Comparison of ENCODE assay signal across 18 cellular contexts in genomic region chr17:1518410-1518809, GRCh38. TPM values are rescaled to one million over a fixed set of nuclear protein-coding genes. Genes with fewer than 3 reads are reported as not detected.
A peak's percentile ranks its signal among the peaks of the same experiment; 100 is the strongest.
DNase-seq lines count a peak whose midpoint lies in the region; ATAC-seq and TF ChIP-seq lines count a peak whose summit lies in the region.
"Had no signal": no experiment of that assay in that cellular context is flagged by ENCODE, and none has a peak within 500 bp of the region (broad histone marks: within the 10 kb centered on the region; RNA-seq: fewer than 3 reads in every experiment).

No MANE protein-coding gene starts in this region.

- no peak overlapping the region for H3K27ac Mint-ChIP-seq in T-helper 2 cell treated with Interferon-gamma antibody and Interleukin-4, amounts not matched to agents 5 μg/mL and 100 μg/mL, for 36 hours
- H3K27ac Mint-ChIP-seq in activated naive CD8-positive, alpha-beta T cell treated with anti-CD3 and anti-CD28 coated beads, Interleukin-2, amount 50 U/mL, for 24 hours: no peak overlapping the region
- H3K27ac Mint-ChIP-seq in neural progenitor cell: no peak overlapping the region

- DNase-seq in T-helper 2 cell treated with Interferon-gamma antibody and Interleukin-4, amounts not matched to agents 5 μg/mL and 100 μg/mL, for 36 hours (ENCODE audit: low spot score): no peak
- DNase-seq in T-helper 2 cell (no peak), Karpas-422 (no peak), neural progenitor cell (ENCODE audit: low spot score) (no peak), foreskin fibroblast (no peak), GM13976 (ENCODE audit: low spot score) (no peak), AG20443 (ENCODE audit: low spot score) (no peak)
- no peak for DNase-seq in activated naive CD8-positive, alpha-beta T cell treated with anti-CD3 and anti-CD28 coated beads, Interleukin-2, amount 50 U/mL, for 24 hours
- DNase-seq: central memory CD4-positive, alpha-beta T cell; DMS 273 treated with DMSO at 0.1 percent for 48 hours; heart right ventricle; left colon; NCI-H1417 treated with DMSO at 0.1 percent for 48 hours; NCI-H510A; Right ventricle myocardium superior; tibial artery had no signal

- no peaks in the 10 kb centered on the region for H3K9me2 ChIP-seq in Karpas-422 (replicated peaks; ENCODE audit: insufficient read depth, low read length)

- H3K27me3 Mint-ChIP-seq in T-helper 2 cell treated with Interferon-gamma antibody and Interleukin-4, amounts not matched to agents 5 μg/mL and 100 μg/mL, for 36 hours (ENCODE audit: low read depth): no peaks in the 10 kb centered on the region
- no peaks in the 10 kb centered on the region for H3K27me3 Mint-ChIP-seq in activated naive CD8-positive, alpha-beta T cell treated with anti-CD3 and anti-CD28 coated beads, Interleukin-2, amount 50 U/mL, for 24 hours
- no peaks in the 10 kb centered on the region for H3K27me3 Mint-ChIP-seq in neural progenitor cell (ENCODE audit: insufficient read depth, low read depth)

- TF ChIP-seq CTCF in neural progenitor cell (IDR thresholded peaks at IDR 0.05): no peak
- TF ChIP-seq CTCF in foreskin fibroblast (IDR thresholded peaks at IDR 0.05; ENCODE audit: low read depth, low read length): no peak
- no peak for TF ChIP-seq CTCF in GM13976 (IDR thresholded peaks at IDR 0.05; ENCODE audit: borderline replicate concordance, control extremely low read depth, extremely low read depth, insufficient read depth, missing control alignments)

- H3K4me3 ChIP-seq in Karpas-422 (ENCODE audit: low read length) (peak overlapping the region; percentile 89; the same call in 1 of the 2 replicates), neural progenitor cell (no peak overlapping the region), foreskin fibroblast (ENCODE audit: low read depth in 1 of 2, low read length in 2 of 2) (no peak overlapping the region)
- H3K4me3 ChIP-seq: tibial artery had no signal

- H3K9me3 Mint-ChIP-seq in T-helper 2 cell treated with Interferon-gamma antibody and Interleukin-4, amounts not matched to agents 5 μg/mL and 100 μg/mL, for 36 hours: no peaks in the 10 kb centered on the region
- H3K9me3 Mint-ChIP-seq in activated naive CD8-positive, alpha-beta T cell treated with anti-CD3 and anti-CD28 coated beads, Interleukin-2, amount 50 U/mL, for 24 hours: no peaks in the 10 kb centered on the region
- no peaks in the 10 kb centered on the region for H3K9me3 Mint-ChIP-seq in neural progenitor cell

- H3K9me3 ChIP-seq in Karpas-422 (ENCODE audit: low read length) (no peaks in the 10 kb centered on the region), neural progenitor cell (ENCODE audit: low read depth) (no peaks in the 10 kb centered on the region)
- H3K9me3 ChIP-seq: heart right ventricle, neutrophil, tibial artery had no signal

- H3K4me3 Mint-ChIP-seq in T-helper 2 cell treated with Interferon-gamma antibody and Interleukin-4, amounts not matched to agents 5 μg/mL and 100 μg/mL, for 36 hours: peak overlapping the region; percentile 92
- peak overlapping the region; percentile 86 for H3K4me3 Mint-ChIP-seq in activated naive CD8-positive, alpha-beta T cell treated with anti-CD3 and anti-CD28 coated beads, Interleukin-2, amount 50 U/mL, for 24 hours
- peak overlapping the region; percentile 89 for H3K4me3 Mint-ChIP-seq in neural progenitor cell

- no peak for ATAC-seq in activated naive CD8-positive, alpha-beta T cell treated with anti-CD3 and anti-CD28 coated beads, Interleukin-2, amount 50 U/mL, for 24 hours
- ATAC-seq: heart right ventricle, left colon had no signal

- in situ Hi-C loops in GM13976 (cut with MboI; ENCODE audit: low sequenced_read_pairs, unreplicated experiment): loop anchor here (10.0 kb wide), 1 partner anchor 164 kb away; no protein-coding TSS in a partner anchor

- peaks cover 20% of the 10 kb centered on the region for H3K4me1 Mint-ChIP-seq in T-helper 2 cell treated with Interferon-gamma antibody and Interleukin-4, amounts not matched to agents 5 μg/mL and 100 μg/mL, for 36 hours (ENCODE audit: low read depth)
- peaks cover 24% of the 10 kb centered on the region for H3K4me1 Mint-ChIP-seq in activated naive CD8-positive, alpha-beta T cell treated with anti-CD3 and anti-CD28 coated beads, Interleukin-2, amount 50 U/mL, for 24 hours
- peaks cover 15% of the 10 kb centered on the region for H3K4me1 Mint-ChIP-seq in neural progenitor cell

- H4K20me1 ChIP-seq in Karpas-422 (ENCODE audit: insufficient read depth, low read depth, low read length) (no peaks in the 10 kb centered on the region), neural progenitor cell (ENCODE audit: low read depth) (peaks cover 5% of the 10 kb centered on the region)

- H3K4me2 ChIP-seq in Karpas-422 (ENCODE audit: low read depth, low read length, poor library complexity, severe bottlenecking): peak overlapping the region; percentile 97
- H3K4me2 ChIP-seq in neural progenitor cell: no peak overlapping the region

- H3K79me2 ChIP-seq in Karpas-422 (ENCODE audit: low read length) (peaks cover 34% of the 10 kb centered on the region), neural progenitor cell (ENCODE audit: low read depth) (peaks cover 27% of the 10 kb centered on the region)

- H3F3A ChIP-seq in neural progenitor cell (ENCODE audit: low read depth): peaks cover 46% of the 10 kb centered on the region

- H3K9ac ChIP-seq in Karpas-422 (ENCODE audit: low read length) (peak overlapping the region; percentile 95; the same call in 1 of the 2 replicates), neural progenitor cell (no peak overlapping the region)

- H2AFZ ChIP-seq in Karpas-422 (ENCODE audit: low read length) (no peak overlapping the region), neural progenitor cell (replicated peaks) (no peak overlapping the region)

- H3K36me3 ChIP-seq in Karpas-422 (ENCODE audit: insufficient read depth, low read length) (no peaks in the 10 kb centered on the region), neural progenitor cell (no peaks in the 10 kb centered on the region)

- H3K27ac ChIP-seq in Karpas-422 (ENCODE audit: low read length) (no peak overlapping the region), neural progenitor cell (no peak overlapping the region)
- H3K27ac ChIP-seq: epithelial cell of prostate had no signal

- H3K4me1 ChIP-seq in Karpas-422 (ENCODE audit: low read length): peaks cover 20% of the 10 kb centered on the region
- peaks cover 12% of the 10 kb centered on the region for H3K4me1 ChIP-seq in neural progenitor cell

- H3K36me3 Mint-ChIP-seq in T-helper 2 cell treated with Interferon-gamma antibody and Interleukin-4, amounts not matched to agents 5 μg/mL and 100 μg/mL, for 36 hours (ENCODE audit: low read depth): peaks cover 15% of the 10 kb centered on the region
- H3K36me3 Mint-ChIP-seq in activated naive CD8-positive, alpha-beta T cell treated with anti-CD3 and anti-CD28 coated beads, Interleukin-2, amount 50 U/mL, for 24 hours (ENCODE audit: low read depth): peaks cover 6% of the 10 kb centered on the region
- H3K36me3 Mint-ChIP-seq in neural progenitor cell: peaks cover 8% of the 10 kb centered on the region

- H3K27me3 ChIP-seq in Karpas-422 (ENCODE audit: low read length): no peaks in the 10 kb centered on the region
- H3K27me3 ChIP-seq in neural progenitor cell: no peaks in the 10 kb centered on the region
- H3K27me3 ChIP-seq: heart right ventricle, neutrophil, tibial artery had no signal

RNA-seq across cellular contexts. Expression of gene INPP5K, which starts 2.0 kb away (rescaled TPM):
- total RNA-seq in Karpas-422 (2014; rRNA removed; shearing (Covaris generic); ENCODE audit: low replicate concordance): 61.7 and 102 TPM in 2 replicates
- 11.7 and 20.9 TPM in 2 replicates for total RNA-seq in neural progenitor cell (ENCODE audit: low replicate concordance)

RNA-seq across cellular contexts. Expression of gene MYO1C, which starts 25.9 kb away (rescaled TPM):
- total RNA-seq in Karpas-422 (2014; rRNA removed; shearing (Covaris generic); ENCODE audit: low replicate concordance): 14.7 and 20.5 TPM in 2 replicates
- 28.7 and 40.6 TPM in 2 replicates for total RNA-seq in neural progenitor cell (ENCODE audit: low replicate concordance)

RNA-seq across cellular contexts. Expression of gene PITPNA, which starts 44.2 kb away (rescaled TPM):
- total RNA-seq in Karpas-422 (2014; rRNA removed; shearing (Covaris generic); ENCODE audit: low replicate concordance): 26.2 and 28.9 TPM in 2 replicates
- 25.3 and 29.6 TPM in 2 replicates for total RNA-seq in neural progenitor cell (ENCODE audit: low replicate concordance)
